ENCODE assay signal across 31 cellular contexts in genomic region chr4:76003620-76004019, GRCh38. TPM values are rescaled to one million over a fixed set of nuclear protein-coding genes. Genes with fewer than 3 reads are reported as not detected.
"Had no signal": no experiment of that assay in that cellular context is flagged by ENCODE, and none has a peak within 500 bp of the region (broad histone marks: within the 10 kb centered on the region; RNA-seq: fewer than 3 reads in every experiment).

No MANE protein-coding gene starts in this region.

- H3K27me3 ChIP-seq: adrenal gland, body of pancreas, breast epithelium, Peyer's patch, SJSA1 had no signal

- H3K4me2 ChIP-seq: SK-N-SH had no signal

- ATAC-seq: activated naive CD4-positive, alpha-beta T cell treated with anti-CD3 and anti-CD28 coated beads, Interleukin-2, amount 50 U/mL, for 72 hours; activated T-cell treated with anti-CD3 and anti-CD28 coated beads, Interleukin-2, amount 50 U/mL, for 4 hours; body of pancreas; PC-3 had no signal

- DNase-seq: activated B cell treated with CpG ODN at 0.5 μM for 24 hours; activated CD4-positive, alpha-beta memory T cell treated with anti-CD3 and anti-CD28 coated beads for 36 hours; activated CD4-positive, alpha-beta T cell treated with anti-CD3 and anti-CD28 coated beads for 4 hours; activated CD4-positive, alpha-beta T cell treated with anti-CD3 and anti-CD28 coated beads, Interleukin-2, amount 50 U/mL, for 1 hour; activated CD4-positive, CD25-positive, alpha-beta regulatory T cell treated with anti-CD3 and anti-CD28 coated beads, Interleukin-2, amount 50 U/mL, for 72 hours; activated CD8-positive, alpha-beta memory T cell treated with anti-CD3 and anti-CD28 coated beads, Interleukin-2, amount 50 U/mL, for 4 hours; activated gamma-delta T cell treated with Interleukin-2 at 50 U/mL for 16 hours; activated naive CD4-positive, alpha-beta T cell treated with anti-CD3 and anti-CD28 coated beads for 36 hours; activated T-cell treated with anti-CD3 and anti-CD28 coated beads for 4 hours; activated T-cell treated with anti-CD3 and anti-CD28 coated beads, Interleukin-2, amount 50 U/mL, for 4 hours; adrenal gland; body of pancreas; cerebellar nuclear complex; NCI-H1105; NCI-H1417 treated with DMSO at 0.1 percent for 48 hours; NCI-H1694; NCI-H1930; NCI-H2081 treated with DMSO at 0.1 percent for 48 hours; NCI-H226; NCI-H446 treated with DMSO at 0.1 percent for 48 hours; NCI-H524; NCI-H69; PC-3; Peyer's patch; RPMI8226; SHP77 treated with DMSO at 0.1 percent for 48 hours; SK-N-SH had no signal

- H3K4me1 ChIP-seq: adrenal gland, breast epithelium, Peyer's patch, SJSA1 had no signal

- H3K4me3 ChIP-seq: adrenal gland, body of pancreas, breast epithelium, Peyer's patch, SJSA1 had no signal

- H3K27ac ChIP-seq: adrenal gland, body of pancreas, breast epithelium, Peyer's patch, SJSA1 had no signal

- FAIRE-seq: astrocyte had no signal

- H3K9ac ChIP-seq: SK-N-SH had no signal

- H3K9me3 ChIP-seq: adrenal gland, body of pancreas, breast epithelium, Peyer's patch, SJSA1, SK-N-SH had no signal

- H3K36me3 ChIP-seq: adrenal gland, breast epithelium, Peyer's patch, SJSA1 had no signal

RNA-seq across cellular contexts. Expression of gene CXCL9, which starts 3.7 kb away (rescaled TPM):
- polyA plus RNA-seq: SK-N-SH had no signal

RNA-seq across cellular contexts. Expression of gene CXCL10, which starts 19.7 kb away (rescaled TPM):
- polyA plus RNA-seq: SK-N-SH had no signal

RNA-seq across cellular contexts. Expression of gene CXCL11, which starts 32.2 kb away (rescaled TPM):
- polyA plus RNA-seq: SK-N-SH had no signal
